ENCODE assay signal across 1 cellular context in the genomic region with DNA sequence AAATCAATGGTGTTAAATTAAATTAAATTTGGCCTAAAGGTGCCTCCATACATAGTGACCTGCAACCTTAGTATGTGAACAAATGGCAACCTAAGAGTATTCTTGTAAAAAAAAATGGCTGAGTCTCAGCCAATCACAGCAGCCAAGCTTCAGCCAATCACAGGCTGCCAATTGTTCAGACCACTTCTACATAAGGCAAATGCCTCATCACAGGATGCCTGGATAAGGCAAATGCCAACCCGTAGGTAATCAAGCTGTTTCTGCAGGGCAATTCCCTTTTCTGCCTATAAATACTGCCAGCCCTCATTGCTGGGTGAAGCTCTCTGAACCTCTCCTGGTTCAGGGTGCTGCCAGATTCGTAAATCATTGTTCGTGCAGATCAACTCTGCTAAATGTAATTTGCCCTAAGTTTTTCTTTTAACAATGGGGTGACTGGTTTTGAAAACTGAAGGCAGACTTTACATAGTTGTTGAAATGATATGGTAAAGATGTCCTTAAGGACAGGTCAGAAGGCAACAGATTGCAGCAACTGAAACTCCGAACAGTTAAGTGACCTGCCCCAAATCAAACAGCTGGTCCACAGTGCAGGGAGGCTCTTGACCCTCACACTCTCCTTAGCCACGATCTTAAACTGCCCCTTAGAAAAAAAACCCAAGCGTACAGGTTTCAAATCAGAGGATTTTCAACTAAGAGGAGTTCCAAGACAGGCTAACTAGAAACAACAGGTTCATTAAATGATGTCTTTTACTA.
TF ChIP-seq lines count a peak whose summit lies in the region.

No MANE protein-coding gene starts in this region.

TF ChIP-seq in WTC11, 78 proteins besides CTCF, POLR2A, EP300 and RAD21 (continued from another document):
- TF ChIP-seq MYBL2 (CRISPR knock-in tag; IDR thresholded peaks at IDR 0.05): no peak
- no peak for TF ChIP-seq ZNF423 (CRISPR knock-in tag; IDR thresholded peaks at IDR 0.05)
- no peak for TF ChIP-seq PREB (CRISPR knock-in tag; IDR thresholded peaks at IDR 0.05; ENCODE audit: borderline replicate concordance)
- TF ChIP-seq, protein P1, sequence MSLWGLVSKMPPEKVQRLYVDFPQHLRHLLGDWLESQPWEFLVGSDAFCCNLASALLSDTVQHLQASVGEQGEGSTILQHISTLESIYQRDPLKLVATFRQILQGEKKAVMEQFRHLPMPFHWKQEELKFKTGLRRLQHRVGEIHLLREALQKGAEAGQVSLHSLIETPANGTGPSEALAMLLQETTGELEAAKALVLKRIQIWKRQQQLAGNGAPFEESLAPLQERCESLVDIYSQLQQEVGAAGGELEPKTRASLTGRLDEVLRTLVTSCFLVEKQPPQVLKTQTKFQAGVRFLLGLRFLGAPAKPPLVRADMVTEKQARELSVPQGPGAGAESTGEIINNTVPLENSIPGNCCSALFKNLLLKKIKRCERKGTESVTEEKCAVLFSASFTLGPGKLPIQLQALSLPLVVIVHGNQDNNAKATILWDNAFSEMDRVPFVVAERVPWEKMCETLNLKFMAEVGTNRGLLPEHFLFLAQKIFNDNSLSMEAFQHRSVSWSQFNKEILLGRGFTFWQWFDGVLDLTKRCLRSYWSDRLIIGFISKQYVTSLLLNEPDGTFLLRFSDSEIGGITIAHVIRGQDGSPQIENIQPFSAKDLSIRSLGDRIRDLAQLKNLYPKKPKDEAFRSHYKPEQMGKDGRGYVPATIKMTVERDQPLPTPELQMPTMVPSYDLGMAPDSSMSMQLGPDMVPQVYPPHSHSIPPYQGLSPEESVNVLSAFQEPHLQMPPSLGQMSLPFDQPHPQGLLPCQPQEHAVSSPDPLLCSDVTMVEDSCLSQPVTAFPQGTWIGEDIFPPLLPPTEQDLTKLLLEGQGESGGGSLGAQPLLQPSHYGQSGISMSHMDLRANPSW (CRISPR knock-in tag; conservative IDR thresholded peaks at IDR 0.05; ENCODE audit: low read depth): no peak
- TF ChIP-seq, protein P2, sequence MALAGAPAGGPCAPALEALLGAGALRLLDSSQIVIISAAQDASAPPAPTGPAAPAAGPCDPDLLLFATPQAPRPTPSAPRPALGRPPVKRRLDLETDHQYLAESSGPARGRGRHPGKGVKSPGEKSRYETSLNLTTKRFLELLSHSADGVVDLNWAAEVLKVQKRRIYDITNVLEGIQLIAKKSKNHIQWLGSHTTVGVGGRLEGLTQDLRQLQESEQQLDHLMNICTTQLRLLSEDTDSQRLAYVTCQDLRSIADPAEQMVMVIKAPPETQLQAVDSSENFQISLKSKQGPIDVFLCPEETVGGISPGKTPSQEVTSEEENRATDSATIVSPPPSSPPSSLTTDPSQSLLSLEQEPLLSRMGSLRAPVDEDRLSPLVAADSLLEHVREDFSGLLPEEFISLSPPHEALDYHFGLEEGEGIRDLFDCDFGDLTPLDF (CRISPR knock-in tag; IDR thresholded peaks at IDR 0.05): no peak
TF ChIP-seq in WTC11: peak in this region for 0.
